5 cellular contexts compared by ENCODE assay signal in the genomic region with DNA sequence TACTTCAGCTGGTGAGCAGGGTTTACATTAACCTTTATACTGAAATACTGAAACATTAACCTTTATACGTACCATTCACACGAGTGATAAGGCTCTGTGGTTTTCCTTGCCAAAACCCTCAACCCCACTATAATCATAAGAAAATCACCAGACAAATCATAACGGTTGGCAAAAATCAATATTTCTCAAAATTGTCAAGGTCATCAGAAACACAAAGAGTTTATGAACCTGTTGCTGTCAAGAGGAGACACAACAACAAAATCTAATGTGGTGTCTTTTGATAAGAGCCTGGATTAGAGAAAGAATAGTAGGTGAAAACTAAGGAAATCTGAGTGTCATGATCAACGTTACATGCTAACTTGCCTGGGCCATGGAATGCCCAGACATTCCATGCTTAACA.
"Had no signal": no experiment of that assay in that cellular context is flagged by ENCODE, and none has a peak within 500 bp of the region (broad histone marks: within the 10 kb centered on the region; RNA-seq: fewer than 3 reads in every experiment).

No MANE protein-coding gene starts in this region.

- ATAC-seq: K562 had no signal

- H3K4me3 ChIP-seq: K562 had no signal

- DNase-seq: IMR-90, KBM-7 had no signal

- FAIRE-seq: HTR-8/SVneo, K562 had no signal

- H3K27ac ChIP-seq: HL-60 had no signal
